In genomic region chr16:89953671-89954406, GRCh38 we compare ENCODE assay signal across 14 cellular contexts. TPM values are rescaled to one million over a fixed set of nuclear protein-coding genes. Genes with fewer than 3 reads are reported as not detected.
DNase-seq lines count a peak whose midpoint lies in the region; ATAC-seq and TF ChIP-seq lines count a peak whose summit lies in the region.
"Had no signal": no experiment of that assay in that cellular context is flagged by ENCODE, and none has a peak within 500 bp of the region (broad histone marks: within the 10 kb centered on the region; RNA-seq: fewer than 3 reads in every experiment).

No MANE protein-coding gene starts in this region.

- no peak for TF ChIP-seq CTCF in psoas muscle (IDR thresholded peaks at IDR 0.05)

- H2BK12ac ChIP-seq in mesenchymal stem cell (ENCODE audit: low read length in 2 of 2) = no peak overlapping the region

- no peak overlapping the region for H3K4ac ChIP-seq in mesenchymal stem cell (ENCODE audit: low read depth in 1 of 2, low read length in 2 of 2)

- H3K9me3 Mint-ChIP-seq in IgD-negative memory B cell = no peaks in the 10 kb centered on the region
- no peaks in the 10 kb centered on the region for H3K9me3 Mint-ChIP-seq in activated CD4-positive, alpha-beta memory T cell treated with anti-CD3 and anti-CD28 coated beads, Interleukin-2, amount 10 ng/mL, durations not matched to agents 7 days and 5 days
- H3K9me3 Mint-ChIP-seq: CD4-positive, alpha-beta T cell had no signal

- H3K18ac ChIP-seq in mesenchymal stem cell (ENCODE audit: low read depth in 1 of 2, low read length in 2 of 2) = no peak overlapping the region

- H3K27me3 ChIP-seq in mesenchymal stem cell (ENCODE audit: control insufficient read depth in 1 of 2, insufficient read depth in 1 of 2, low read length in 2 of 2) = no peaks in the 10 kb centered on the region
- no peaks in the 10 kb centered on the region for H3K27me3 ChIP-seq in psoas muscle (ENCODE audit: insufficient read depth in 3 of 3, low read length in 2 of 3)
- H3K27me3 ChIP-seq: dorsolateral prefrontal cortex had no signal

- peak overlapping the region; percentile 69 to 94 (median 90) for H3K4me3 Mint-ChIP-seq in IgD-negative memory B cell
- H3K4me3 Mint-ChIP-seq in activated CD4-positive, alpha-beta memory T cell treated with anti-CD3 and anti-CD28 coated beads, Interleukin-2, amount 10 ng/mL, durations not matched to agents 7 days and 5 days = no peak overlapping the region
- H3K4me3 Mint-ChIP-seq: CD4-positive, alpha-beta T cell had no signal

- ATAC-seq in GM18873 (IDR thresholded peaks at IDR 0.05; ENCODE audit: low FRiP score, unreplicated experiment) (peak; percentile 49), GM21723 (IDR thresholded peaks at IDR 0.05; ENCODE audit: unreplicated experiment) (peak; percentile 69), psoas muscle (no peak)

- no peak overlapping the region for H2BK15ac ChIP-seq in mesenchymal stem cell (ENCODE audit: low read depth, poor library complexity, severe bottlenecking)

- POLR2A ChIA-PET in activated CD4-positive, alpha-beta memory T cell treated with anti-CD3 and anti-CD28 coated beads, Interleukin-2, amount 10 ng/mL, durations not matched to agents 7 days and 5 days (lab: Charles Lee) = no interaction called here

- H3K4me3 ChIP-seq in mesenchymal stem cell (ENCODE audit: insufficient read depth in 1 of 2, low read depth in 1 of 2, low read length in 2 of 2) = no peak overlapping the region
- no peak overlapping the region for H3K4me3 ChIP-seq in psoas muscle
- H3K4me3 ChIP-seq: dorsolateral prefrontal cortex had no signal

- H3K27ac ChIP-seq in mesenchymal stem cell (ENCODE audit: low read length, poor library complexity, severe bottlenecking) (no peak overlapping the region), psoas muscle (no peak overlapping the region)
- H3K27ac ChIP-seq: dorsolateral prefrontal cortex had no signal

- no peak overlapping the region for H3K23ac ChIP-seq in mesenchymal stem cell (ENCODE audit: low read length in 2 of 2)

- DNase-seq in mesenchymal stem cell = no peak
- no peak for DNase-seq in DMS79 (lab: John Stamatoyannopoulos, UW)
- DNase-seq in activated CD4-positive, alpha-beta T cell treated with anti-CD3 and anti-CD28 coated beads, Interleukin-2, amount 50 U/mL, for 1 hour = no peak
- no peak for DNase-seq in psoas muscle
- no peak for DNase-seq in activated CD4-positive, alpha-beta memory T cell treated with anti-CD3 and anti-CD28 coated beads, Interleukin-2, amount 10 ng/mL, durations not matched to agents 7 days and 5 days
- DNase-seq: CD4-positive, alpha-beta T cell; dorsolateral prefrontal cortex; foreskin fibroblast; kidney glomerular epithelial cell; NCI-H1436; stimulated activated CD4-positive, alpha-beta T cell treated with anti-CD3 and anti-CD28 coated beads, Interleukin-12 subunit alpha, Interleukin-12 subunit beta, amount 100 ng/mL, for 4 hours had no signal

- peaks cover 2% of the 10 kb centered on the region for H3K27me3 Mint-ChIP-seq in IgD-negative memory B cell
- H3K27me3 Mint-ChIP-seq in activated CD4-positive, alpha-beta memory T cell treated with anti-CD3 and anti-CD28 coated beads, Interleukin-2, amount 10 ng/mL, durations not matched to agents 7 days and 5 days = no peaks in the 10 kb centered on the region
- H3K27me3 Mint-ChIP-seq: CD4-positive, alpha-beta T cell had no signal

- over 99% methylated on average over 11 of the region's 11 CpGs for WGBS in mesenchymal stem cell
- 91 to 96% (median 93%) methylated on average over 11 of the region's 11 CpGs for WGBS in psoas muscle, 3 donors

- peak overlapping the region; percentile 81 to 96 (median 83) for H3K27ac Mint-ChIP-seq in IgD-negative memory B cell
- no peak overlapping the region for H3K27ac Mint-ChIP-seq in activated CD4-positive, alpha-beta memory T cell treated with anti-CD3 and anti-CD28 coated beads, Interleukin-2, amount 10 ng/mL, durations not matched to agents 7 days and 5 days
- H3K27ac Mint-ChIP-seq: CD4-positive, alpha-beta T cell had no signal

- no peak overlapping the region for H3K14ac ChIP-seq in mesenchymal stem cell (ENCODE audit: low read length in 2 of 2)

- CTCF ChIA-PET in activated CD4-positive, alpha-beta memory T cell treated with anti-CD3 and anti-CD28 coated beads, Interleukin-2, amount 10 ng/mL, durations not matched to agents 7 days and 5 days (lab: Charles Lee) = interaction anchor here (1.2 kb wide), 1 partner anchor 44 kb away, joined by 3 read pairs; no protein-coding TSS in a partner anchor

- no peak overlapping the region for H2BK5ac ChIP-seq in mesenchymal stem cell (ENCODE audit: low read depth, low read length, poor library complexity, severe bottlenecking)

- no peak overlapping the region for H3K4me2 ChIP-seq in mesenchymal stem cell (ENCODE audit: low read length, poor library complexity, severe bottlenecking)

- no peak overlapping the region for H2BK120ac ChIP-seq in mesenchymal stem cell (ENCODE audit: low read depth, low read length)

- no peaks in the 10 kb centered on the region for H3K9me3 ChIP-seq in mesenchymal stem cell (ENCODE audit: control insufficient read depth, low read length)
- H3K9me3 ChIP-seq in psoas muscle = no peaks in the 10 kb centered on the region

- H4K91ac ChIP-seq in mesenchymal stem cell (ENCODE audit: low read length) = no peak overlapping the region

- H3K9ac ChIP-seq in mesenchymal stem cell (ENCODE audit: low read length) = no peak overlapping the region

- H3K79me1 ChIP-seq in mesenchymal stem cell (replicated peaks; ENCODE audit: low read length, poor library complexity, severe bottlenecking) = peaks cover 46% of the 10 kb centered on the region

- H3K36me3 ChIP-seq in mesenchymal stem cell (ENCODE audit: control insufficient read depth in 1 of 2, insufficient read depth in 2 of 2, low read depth in 1 of 2, low read length in 2 of 2) = peaks cover 36 to 51% of the 10 kb centered on the region in 2 experiments
- H3K36me3 ChIP-seq in psoas muscle (ENCODE audit: insufficient read depth in 1 of 2, low read depth in 1 of 2) = peaks cover 0 to 35% of the 10 kb centered on the region in 2 donors

- H4K8ac ChIP-seq in mesenchymal stem cell (ENCODE audit: low read length) = peak overlapping the region; percentile 2

- H3K36me3 Mint-ChIP-seq in IgD-negative memory B cell = peaks cover 2% of the 10 kb centered on the region
- peaks cover 7% of the 10 kb centered on the region for H3K36me3 Mint-ChIP-seq in activated CD4-positive, alpha-beta memory T cell treated with anti-CD3 and anti-CD28 coated beads, Interleukin-2, amount 10 ng/mL, durations not matched to agents 7 days and 5 days (ENCODE audit: low read depth)

- intact Hi-C loops in psoas muscle (cut with DNase I) = no loop called here

- H3K4me1 ChIP-seq in mesenchymal stem cell (ENCODE audit: control insufficient read depth, insufficient read depth, low read depth, low read length) (peaks cover 13% of the 10 kb centered on the region), psoas muscle (no peaks in the 10 kb centered on the region)

- H2AK5ac ChIP-seq in mesenchymal stem cell (ENCODE audit: low read length, severe bottlenecking) = no peak overlapping the region

- peaks cover 51 to 60% (median 56%) of the 10 kb centered on the region in 3 donors for H3K4me1 Mint-ChIP-seq in IgD-negative memory B cell
- peaks cover 6% of the 10 kb centered on the region for H3K4me1 Mint-ChIP-seq in activated CD4-positive, alpha-beta memory T cell treated with anti-CD3 and anti-CD28 coated beads, Interleukin-2, amount 10 ng/mL, durations not matched to agents 7 days and 5 days

- H2AFZ ChIP-seq in mesenchymal stem cell (ENCODE audit: low read depth, low read length) = no peak overlapping the region

RNA-seq across cellular contexts. Expression of gene DEF8, which starts 5.3 kb away (rescaled TPM):
- polyA plus RNA-seq in IgD-negative memory B cell (67.5 TPM), psoas muscle (10 to 100 TPM; 22.2 to 38.3 (median 25.5) TPM)
- 68.5 TPM for polyA plus RNA-seq in mesenchymal stem cell (2013, experiment 1 of 2)
- polyA plus RNA-seq in mesenchymal stem cell (2013, experiment 2 of 2) = 65.6 TPM
- 10 to 100 TPM; 16.2 to 28.5 (median 25.2) TPM for total RNA-seq in psoas muscle
- total RNA-seq in activated CD4-positive, alpha-beta memory T cell treated with anti-CD3 and anti-CD28 coated beads, Interleukin-2, amount 10 ng/mL, durations not matched to agents 7 days and 5 days = 10 to 100 TPM; 33.1 to 33.6 TPM

RNA-seq across cellular contexts. Expression of gene TUBB3, which starts 30.7 kb away (rescaled TPM):
- polyA plus RNA-seq in IgD-negative memory B cell (1.1 TPM), psoas muscle (1 to 10 TPM in 1 of 3 donors, under 1 TPM in 2; 0.17 to 2.4 (median 0.47) TPM)
- 136 TPM for polyA plus RNA-seq in mesenchymal stem cell (2013, experiment 1 of 2)
- 135 TPM for polyA plus RNA-seq in mesenchymal stem cell (2013, experiment 2 of 2)
- 1 to 10 TPM in 1 of 4 donors, under 1 TPM in 1, not detected in 2; 0.30 to 1.3 TPM for total RNA-seq in psoas muscle
- 1 to 10 TPM; 3.6 to 4.0 TPM for total RNA-seq in activated CD4-positive, alpha-beta memory T cell treated with anti-CD3 and anti-CD28 coated beads, Interleukin-2, amount 10 ng/mL, durations not matched to agents 7 days and 5 days

RNA-seq across cellular contexts. Expression of gene MC1R, which starts 35.2 kb away (rescaled TPM):
- polyA plus RNA-seq in IgD-negative memory B cell = 0.93 TPM
- 5.5 TPM for polyA plus RNA-seq in mesenchymal stem cell (2013, experiment 1 of 2)
- polyA plus RNA-seq in mesenchymal stem cell (2013, experiment 2 of 2) = 5.1 TPM
- total RNA-seq in psoas muscle = 1 to 10 TPM in 1 of 4 donors, under 1 TPM in 3; 0.67 to 1.1 (median 0.88) TPM
- 1 to 10 TPM in 1 of 3 donors, under 1 TPM in 2; 0.18 to 1.8 (median 0.18) TPM for polyA plus RNA-seq in psoas muscle
- 1 to 10 TPM; 3.6 to 4.1 TPM for total RNA-seq in activated CD4-positive, alpha-beta memory T cell treated with anti-CD3 and anti-CD28 coated beads, Interleukin-2, amount 10 ng/mL, durations not matched to agents 7 days and 5 days

Comparison
In these comparisons a context has a peak if more than half of its experiments do, and no peak if none do; other contexts are left out.
1. ATAC-seq: peak in GM18873 (single experiment) and GM21723 (single experiment); none in psoas muscle (0 of 4).